ENCODE assay signal across 20 cellular contexts in the genomic region with DNA sequence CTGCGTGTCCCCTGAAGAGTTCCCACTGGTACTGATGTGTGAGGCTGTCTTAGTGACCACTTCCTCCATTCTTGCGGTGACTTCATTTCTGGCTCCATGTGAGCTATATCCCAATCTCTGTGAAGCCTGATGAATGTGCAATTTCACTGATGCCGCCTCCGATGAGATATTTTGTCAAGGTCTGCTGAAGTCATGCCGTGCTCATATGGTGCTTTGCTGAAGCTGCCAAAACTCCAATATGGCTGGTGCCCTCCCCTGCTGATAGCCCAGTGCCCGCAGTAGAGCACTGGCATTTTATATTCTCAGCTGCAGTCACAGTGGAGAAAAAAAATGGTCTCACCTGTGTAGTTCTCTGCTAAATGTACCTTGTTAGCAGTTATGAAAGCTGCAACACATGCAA.
DNase-seq lines count a peak whose midpoint lies in the region; ATAC-seq and TF ChIP-seq lines count a peak whose summit lies in the region.
"Had no signal": no experiment of that assay in that cellular context is flagged by ENCODE, and none has a peak within 500 bp of the region (broad histone marks: within the 10 kb centered on the region; RNA-seq: fewer than 3 reads in every experiment).

No MANE protein-coding gene starts in this region.

- WGBS in mesendoderm (ENCODE audit: extremely low coverage, insufficient coverage, low lambda C conversion rate) = no CpG with 5 or more reads among the region's 6 CpGs

- no peak for TF ChIP-seq CTCF in WTC11 (IDR thresholded peaks at IDR 0.05)
- TF ChIP-seq CTCF in endothelial cell (IDR thresholded peaks at IDR 0.05; ENCODE audit: unreplicated experiment) = no peak

- H3K4ac ChIP-seq in mesendoderm (ENCODE audit: low read depth, low read length) = peak overlapping the region; percentile 70

- CTCF ChIA-PET in WTC11 (lab: Charles Lee) = no interaction called here

- peak; percentile 9 for DNase-seq in DMS 273 (lab: John Stamatoyannopoulos, UW; ENCODE audit: unreplicated experiment)
- DNase-seq in DMS 273 treated with DMSO at 0.1 percent for 48 hours (lab: John Stamatoyannopoulos, UW) = no peak
- peak; percentile 37 to 62 for DNase-seq in NCI-H446 (lab: John Stamatoyannopoulos, UW)
- DNase-seq in cerebellar cortex (ENCODE audit: low spot score) = peak; percentile 97
- no peak for DNase-seq in mesendoderm
- no peak for DNase-seq in WTC11 (ENCODE audit: low spot score)
- no peak for DNase-seq in endothelial cell (ENCODE audit: low spot score)
- DNase-seq in ureter (ENCODE audit: low spot score) = no peak
- DNase-seq: BE2C; CD4-positive, alpha-beta T cell; CD8-positive, alpha-beta memory T cell; DMS153; EL; GF-D8; H9 had no signal

- H3K4me3 Mint-ChIP-seq in WTC11 (no peak overlapping the region), endothelial cell (ENCODE audit: unreplicated experiment) (no peak overlapping the region)
- H3K4me3 Mint-ChIP-seq: CD14-positive monocyte; CD4-positive, alpha-beta T cell; CD8-positive, alpha-beta memory T cell; GM23338; H9 had no signal

- H3K56ac ChIP-seq in mesendoderm (ENCODE audit: low read length) = no peak overlapping the region

- H3K4me1 Mint-ChIP-seq in WTC11 (no peaks in the 10 kb centered on the region), endothelial cell (ENCODE audit: unreplicated experiment) (no peaks in the 10 kb centered on the region)
- H3K4me1 Mint-ChIP-seq: CD14-positive monocyte; CD8-positive, alpha-beta memory T cell; GM23338; H9 had no signal

- H3K27me3 Mint-ChIP-seq in WTC11 (ENCODE audit: low read depth) (no peaks in the 10 kb centered on the region), endothelial cell (ENCODE audit: unreplicated experiment) (peaks cover 1% of the 10 kb centered on the region)
- H3K27me3 Mint-ChIP-seq: CD4-positive, alpha-beta T cell; CD8-positive, alpha-beta memory T cell had no signal

- no peak overlapping the region for H2BK120ac ChIP-seq in mesendoderm (ENCODE audit: low read depth, low read length)

- no peak overlapping the region for H3K18ac ChIP-seq in mesendoderm (ENCODE audit: low read length)

- POLR2A ChIA-PET in WTC11 (lab: Charles Lee) = no interaction called here

- peaks cover 6% of the 10 kb centered on the region; the same call in 1 of the 2 replicates for H3K9me3 Mint-ChIP-seq in WTC11
- no peaks in the 10 kb centered on the region for H3K9me3 Mint-ChIP-seq in endothelial cell (ENCODE audit: unreplicated experiment)
- H3K9me3 Mint-ChIP-seq: CD4-positive, alpha-beta T cell; GM23338; H9 had no signal

- H4K5ac ChIP-seq in mesendoderm (ENCODE audit: low read length) = no peak overlapping the region

- H2BK15ac ChIP-seq in mesendoderm (replicated peaks; ENCODE audit: low read depth) = no peak overlapping the region

- ATAC-seq in WTC11 = no peak
- ATAC-seq: GM23338, HCT116 had no signal

- no peak overlapping the region for H3K9ac ChIP-seq in mesendoderm (ENCODE audit: low read length)
- H3K9ac ChIP-seq: BLaER1 treated with 17β-estradiol and CSF1 and Interleukin-3, amounts not matched to agents 10 nM and 100 nM had no signal

- no peak overlapping the region for H3K4me3 ChIP-seq in mesendoderm (ENCODE audit: low read length)
- H3K4me3 ChIP-seq: BLaER1 treated with 17β-estradiol and CSF1 and Interleukin-3, amounts not matched to agents 10 nM and 100 nM; GM23338 had no signal

- no peaks in the 10 kb centered on the region for H3K36me3 ChIP-seq in mesendoderm (ENCODE audit: control insufficient read depth, insufficient read depth, low read length)
- H3K36me3 ChIP-seq: BE2C; BLaER1 treated with 17β-estradiol and CSF1 and Interleukin-3, amounts not matched to agents 10 nM and 100 nM had no signal

- H4K8ac ChIP-seq in mesendoderm (ENCODE audit: low read depth, low read length) = no peak overlapping the region

- no peaks in the 10 kb centered on the region for H3K27me3 ChIP-seq in mesendoderm (ENCODE audit: insufficient read depth, low read length, poor library complexity)
- H3K27me3 ChIP-seq: BE2C; BLaER1 treated with 17β-estradiol and CSF1 and Interleukin-3, amounts not matched to agents 10 nM and 100 nM had no signal

- no peak overlapping the region for H2BK5ac ChIP-seq in mesendoderm (ENCODE audit: low read length)

- H3K36me3 Mint-ChIP-seq in WTC11 (no peaks in the 10 kb centered on the region), endothelial cell (ENCODE audit: low read depth, unreplicated experiment) (no peaks in the 10 kb centered on the region)
- H3K36me3 Mint-ChIP-seq: CD14-positive monocyte; CD8-positive, alpha-beta memory T cell had no signal

- H3K27ac ChIP-seq in mesendoderm (ENCODE audit: low read depth, low read length) = no peak overlapping the region
- H3K27ac ChIP-seq: 22Rv1; BLaER1 treated with 17β-estradiol and CSF1 and Interleukin-3, amounts not matched to agents 10 nM and 100 nM had no signal

- no peaks in the 10 kb centered on the region for H3K79me1 ChIP-seq in mesendoderm (ENCODE audit: low read length)

- no peak overlapping the region for H3K23ac ChIP-seq in mesendoderm (ENCODE audit: low read length)

- no peaks in the 10 kb centered on the region for H3K4me1 ChIP-seq in mesendoderm (ENCODE audit: control insufficient read depth, low read depth, low read length)
- H3K4me1 ChIP-seq: BE2C; BLaER1 treated with 17β-estradiol and CSF1 and Interleukin-3, amounts not matched to agents 10 nM and 100 nM had no signal

- no peaks in the 10 kb centered on the region for H3K79me2 ChIP-seq in mesendoderm (ENCODE audit: control insufficient read depth, insufficient read depth, low read length)

- no peak overlapping the region for H3K27ac Mint-ChIP-seq in WTC11
- H3K27ac Mint-ChIP-seq in endothelial cell (ENCODE audit: unreplicated experiment) = no peak overlapping the region
- H3K27ac Mint-ChIP-seq: CD14-positive monocyte; CD4-positive, alpha-beta T cell; CD8-positive, alpha-beta memory T cell had no signal

- no peak overlapping the region for H3K4me2 ChIP-seq in mesendoderm (ENCODE audit: low read length)
- H3K4me2 ChIP-seq: BLaER1 treated with 17β-estradiol and CSF1 and Interleukin-3, amounts not matched to agents 10 nM and 100 nM; GM23338 had no signal

- no peak overlapping the region for H2AK5ac ChIP-seq in mesendoderm (ENCODE audit: low read length)

TF ChIP-seq in WTC11, 78 proteins besides CTCF, POLR2A, EP300 and RAD21:
- TF ChIP-seq, protein P1, sequence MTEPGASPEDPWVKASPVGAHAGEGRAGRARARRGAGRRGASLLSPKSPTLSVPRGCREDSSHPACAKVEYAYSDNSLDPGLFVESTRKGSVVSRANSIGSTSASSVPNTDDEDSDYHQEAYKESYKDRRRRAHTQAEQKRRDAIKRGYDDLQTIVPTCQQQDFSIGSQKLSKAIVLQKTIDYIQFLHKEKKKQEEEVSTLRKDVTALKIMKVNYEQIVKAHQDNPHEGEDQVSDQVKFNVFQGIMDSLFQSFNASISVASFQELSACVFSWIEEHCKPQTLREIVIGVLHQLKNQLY (CRISPR knock-in tag; IDR thresholded peaks at IDR 0.05) = no peak
- TF ChIP-seq OVOL2 (CRISPR knock-in tag; IDR thresholded peaks at IDR 0.05; ENCODE audit: borderline replicate concordance) (no peak), HMGA2 (CRISPR knock-in tag; IDR thresholded peaks at IDR 0.05) (no peak), SMAD3 (CRISPR knock-in tag; IDR thresholded peaks at IDR 0.05; ENCODE audit: borderline replicate concordance) (no peak), MXD4 (CRISPR knock-in tag; IDR thresholded peaks at IDR 0.05; ENCODE audit: borderline replicate concordance) (no peak)
TF ChIP-seq in WTC11: peak in this region for 0.

Comparison
In these comparisons a context has a peak if more than half of its experiments do, and no peak if none do; other contexts are left out.
1. DNase-seq: peak in DMS 273 (single experiment), NCI-H446 (2 of 2) and cerebellar cortex (single experiment); none in DMS 273 treated with DMSO at 0.1 percent for 48 hours (single experiment), mesendoderm (single experiment), WTC11 (single experiment), endothelial cell (single experiment) and ureter (single experiment).